Comparison of ENCODE assay signal across 18 cellular contexts in the genomic region with DNA sequence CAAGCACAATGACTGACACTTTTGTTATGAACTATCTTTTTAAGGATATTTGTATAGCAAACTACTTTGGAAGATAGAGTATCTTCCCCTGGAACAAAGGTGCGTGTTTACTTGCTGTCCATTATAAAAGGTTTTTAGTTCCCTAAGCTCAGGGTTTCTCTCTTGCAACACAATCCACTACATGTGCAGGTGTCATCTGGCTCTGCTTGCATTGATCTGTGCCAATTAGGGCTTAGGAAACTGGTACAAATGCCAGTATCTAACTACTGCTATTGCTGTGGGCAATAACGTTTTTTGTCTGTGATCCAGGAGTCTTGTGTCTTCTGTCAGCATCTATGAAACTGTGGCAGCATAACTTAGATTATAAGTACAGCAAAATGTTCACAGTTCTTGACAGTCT.
DNase-seq lines count a peak whose midpoint lies in the region; ATAC-seq, FAIRE-seq and TF ChIP-seq lines count a peak whose summit lies in the region.
"Had no signal": no experiment of that assay in that cellular context is flagged by ENCODE, and none has a peak within 500 bp of the region (broad histone marks: within the 10 kb centered on the region; RNA-seq: fewer than 3 reads in every experiment).

No MANE protein-coding gene starts in this region.

- H3K9me2 ChIP-seq in HCT116 (ENCODE audit: insufficient read depth): no peaks in the 10 kb centered on the region

- H3K9me3 ChIP-seq in HCT116 (ENCODE audit: control insufficient read depth in 1 of 2, insufficient read depth in 1 of 2, low read depth in 1 of 2, low read length in 2 of 2) (no peaks in the 10 kb centered on the region), HepG2 (ENCODE audit: low read length) (no peaks in the 10 kb centered on the region), left lung (no peaks in the 10 kb centered on the region)

- no peak overlapping the region for H3K4me2 ChIP-seq in HCT116 (ENCODE audit: low read length)
- H3K4me2 ChIP-seq in HepG2 (ENCODE audit: low read depth, low read length): no peak overlapping the region

- intact Hi-C loops in HCT116 (cut with micrococcal nuclease) (no loop called here), left cardiac atrium (cut with DNase I) (loop anchor here in 1 of 2 donors (5.0 to 10.0 kb wide), 2 partner anchors 67 to 115 kb away; a partner anchor contains a TSS), HepG2 (cut with micrococcal nuclease; ENCODE audit: unreplicated experiment) (no loop called here), left lung (cut with DNase I) (no loop called here)

- no peak for FAIRE-seq in HepG2 (lab: Jason Lieb, UNC)
- FAIRE-seq: A204.1, GM12878, GM18507, H1 had no signal

- H3K4me3 ChIP-seq in HCT116 (replicated peaks in 1 of 2; ENCODE audit: low read depth in 1 of 2, low read length in 2 of 2) (no peak overlapping the region), HepG2 (replicated peaks in 1 of 3; ENCODE audit: insufficient read depth in 1 of 3, low read depth in 2 of 3, low read length in 3 of 3) (no peak overlapping the region), left lung (no peak overlapping the region)
- H3K4me3 ChIP-seq: GM12878, HAP-1 had no signal

- ATAC-seq in HCT116 (no peak), left cardiac atrium (peak; percentile 41 to 48), HepG2 (peak; percentile 18; the same call in 1 of the 3 replicates), GM21576 (IDR thresholded peaks at IDR 0.05; ENCODE audit: unreplicated experiment) (no peak), left lung (no peak)
- ATAC-seq: GM12878 had no signal

- no peak for TF ChIP-seq EP300 in HepG2 (IDR thresholded peaks at IDR 0.05; ENCODE audit: low read depth in 2 of 2, low read length in 2 of 2)
- no peak for TF ChIP-seq EP300 in HepG2 (CRISPR knock-in tag; IDR thresholded peaks at IDR 0.05; ENCODE audit: borderline replicate concordance)

- H2AFZ ChIP-seq in HCT116 (ENCODE audit: low read depth, low read length, poor library complexity, severe bottlenecking) (peak overlapping the region; percentile 4), HepG2 (ENCODE audit: low read length) (no peak overlapping the region)

- in situ Hi-C loops in HepG2 (cut with HindIII; ENCODE audit: extremely low pct_ligation_motif_present, low pct_unique_long_range_greater_than_20kb): no loop called here

- DNase-seq in HCT116 (ENCODE audit: low read depth, low spot score) (no peak), NCI-H2029 treated with DMSO at 0.1 percent for 48 hours (lab: John Stamatoyannopoulos, UW) (peak; percentile 31), left cardiac atrium (no peak), HepG2 (ENCODE audit: low spot score) (no peak), iPS-NIHi7 (ENCODE audit: extremely low spot score) (no peak), left lung (no peak)
- DNase-seq: C1 segment of cervical spinal cord; Calu3; CD4-positive, alpha-beta T cell; DMS 273 treated with DMSO at 0.1 percent for 48 hours; HFFc6 had no signal

- TF ChIP-seq POLR2A in HCT116 (IDR thresholded peaks at IDR 0.05; ENCODE audit: borderline replicate concordance, extremely low read depth, insufficient read depth, insufficient read length) (no peak), HepG2 (IDR thresholded peaks at IDR 0.05; ENCODE audit: insufficient read depth in 1 of 2, low read depth in 2 of 2, low read length in 2 of 2) (no peak)

- POLR2A ChIA-PET in HCT116 (lab: Charles Lee): no interaction called here
- POLR2A ChIA-PET in HepG2 (lab: Yijun Ruan, JAX): no interaction called here

- H3K36me3 ChIP-seq in HCT116 (ENCODE audit: control insufficient read depth in 1 of 2, insufficient read depth in 2 of 2, low read length in 2 of 2) (no peaks in the 10 kb centered on the region), HepG2 (replicated peaks in 1 of 2; ENCODE audit: control insufficient read depth in 1 of 2, insufficient read depth in 2 of 2, low read length in 2 of 2) (no peaks in the 10 kb centered on the region), left lung (no peaks in the 10 kb centered on the region)
- H3K36me3 ChIP-seq: HAP-1 had no signal

- no peaks in the 10 kb centered on the region for H3K4me1 ChIP-seq in HCT116 (ENCODE audit: control insufficient read depth in 1 of 2, insufficient read depth in 2 of 2, low read length in 2 of 2)
- peaks cover 63% of the 10 kb centered on the region for H3K4me1 ChIP-seq in HepG2 (ENCODE audit: insufficient read depth, low read length)
- peaks cover 0 to 6% of the 10 kb centered on the region in 2 donors for H3K4me1 ChIP-seq in left lung
- H3K4me1 ChIP-seq: HAP-1 had no signal

- H3K27ac ChIP-seq in HCT116 (ENCODE audit: low read depth, low read length) (no peak overlapping the region), HepG2 (ENCODE audit: extremely low read length, insufficient read depth, low read length) (no peak overlapping the region), left lung (no peak overlapping the region)
- H3K27ac ChIP-seq: HL-60 had no signal

- H4K20me1 ChIP-seq in HCT116 (ENCODE audit: insufficient read depth) (no peaks in the 10 kb centered on the region), HepG2 (ENCODE audit: insufficient read depth, low read length) (no peaks in the 10 kb centered on the region)

- WGBS in HepG2 (ENCODE audit: low lambda C conversion rate): 28% methylated on average over 2 of the region's 2 CpGs

- CTCF ChIA-PET in HCT116 (lab: Charles Lee) (no interaction called here), HepG2 (lab: Yijun Ruan, JAX; ENCODE audit: low intra/inter-chr PET ratio, low total read pairs) (no interaction called here)

- RAD21 ChIA-PET in HCT116 (lab: Charles Lee; ENCODE audit: low non-redundant PET in 1 of 2, low total read pairs in 2 of 2, uncharacterized antibody in 2 of 2, unreplicated experiment in 2 of 2): no interaction called here

- BruUV-seq in HCT116 (replicated peaks; lab: Mats Ljungman, UMichigan): no TSS peak
- no TSS peak for BruUV-seq in HepG2 (replicated peaks; lab: Mats Ljungman, UMichigan)

- H3K27me3 ChIP-seq in HCT116 (ENCODE audit: insufficient read depth, low read length) (no peaks in the 10 kb centered on the region), HepG2 (ENCODE audit: control insufficient read depth in 1 of 2, insufficient read depth in 2 of 2, low read length in 2 of 2) (no peaks in the 10 kb centered on the region), left lung (no peaks in the 10 kb centered on the region)

- no peaks in the 10 kb centered on the region for H3K79me2 ChIP-seq in HCT116 (ENCODE audit: insufficient read depth, low read length)
- no peaks in the 10 kb centered on the region for H3K79me2 ChIP-seq in HepG2 (ENCODE audit: insufficient read depth, low read length)

- H3K9ac ChIP-seq in HCT116 (ENCODE audit: low read length) (no peak overlapping the region), HepG2 (ENCODE audit: insufficient read depth, low read depth, low read length) (no peak overlapping the region)

- TF ChIP-seq RAD21 in HCT116 (IDR thresholded peaks at IDR 0.05; ENCODE audit: low read depth): no peak
- TF ChIP-seq RAD21 in HepG2 (CRISPR knock-in tag; IDR thresholded peaks at IDR 0.05): no peak

- no peak for TF ChIP-seq CTCF in HCT116 (IDR thresholded peaks at IDR 0.05 in 2 of 3, conservative IDR thresholded peaks at IDR 0.05 in 1 of 3; ENCODE audit: borderline replicate concordance in 1 of 3, insufficient read depth in 1 of 3, low read depth in 2 of 3, low read length in 2 of 3)
- TF ChIP-seq CTCF in HepG2 (CRISPR knock-in tag; IDR thresholded peaks at IDR 0.05): no peak
- no peak for TF ChIP-seq CTCF in left lung (IDR thresholded peaks at IDR 0.05)

TF ChIP-seq in HCT116, 20 proteins besides CTCF, POLR2A, EP300 and RAD21 (continues in another document):
- TF ChIP-seq TCF7L2 (IDR thresholded peaks at IDR 0.05; ENCODE audit: borderline replicate concordance, extremely low read depth, insufficient read depth, insufficient read length) (no peak), SIN3A (IDR thresholded peaks at IDR 0.05; ENCODE audit: low read depth) (no peak), POLR2AphosphoS5 (IDR thresholded peaks at IDR 0.05; ENCODE audit: low read depth, low read length) (no peak), EGR1 (IDR thresholded peaks at IDR 0.05; ENCODE audit: low read depth) (no peak), ZNF274 (IDR thresholded peaks at IDR 0.05; ENCODE audit: low read depth, low read length) (no peak), EZH2 (IDR thresholded peaks at IDR 0.05) (no peak), ZFX (IDR thresholded peaks at IDR 0.05) (no peak), JUND (IDR thresholded peaks at IDR 0.05) (no peak), FOSL1 (IDR thresholded peaks at IDR 0.05; ENCODE audit: low read depth) (no peak), CEBPB (IDR thresholded peaks at IDR 0.05; ENCODE audit: low read depth) (no peak)
- TF ChIP-seq, protein P1, sequence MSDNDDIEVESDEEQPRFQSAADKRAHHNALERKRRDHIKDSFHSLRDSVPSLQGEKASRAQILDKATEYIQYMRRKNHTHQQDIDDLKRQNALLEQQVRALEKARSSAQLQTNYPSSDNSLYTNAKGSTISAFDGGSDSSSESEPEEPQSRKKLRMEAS (IDR thresholded peaks at IDR 0.05): no peak
- TF ChIP-seq, protein P2, sequence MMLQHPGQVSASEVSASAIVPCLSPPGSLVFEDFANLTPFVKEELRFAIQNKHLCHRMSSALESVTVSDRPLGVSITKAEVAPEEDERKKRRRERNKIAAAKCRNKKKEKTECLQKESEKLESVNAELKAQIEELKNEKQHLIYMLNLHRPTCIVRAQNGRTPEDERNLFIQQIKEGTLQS (IDR thresholded peaks at IDR 0.05): no peak

TF ChIP-seq in HepG2, 621 proteins besides CTCF, POLR2A, EP300 and RAD21:
- TF ChIP-seq CEBPG (CRISPR knock-in tag; IDR thresholded peaks at IDR 0.05) (peak; percentile 18; the same call in 1 of the 2 replicates), RBM39 (IDR thresholded peaks at IDR 0.05; ENCODE audit: low read depth, low read length, poor library complexity, severe bottlenecking) (no peak)

Comparison
In these comparisons a context has a peak if more than half of its experiments do, and no peak if none do; other contexts are left out.
1. ATAC-seq: peak in left cardiac atrium (2 of 2) and HepG2 (single experiment); none in HCT116 (single experiment), GM21576 (single experiment) and left lung (single experiment).